In genomic region chr14:99855271-99855670, GRCh38 we compare ENCODE assay signal across 22 cellular contexts.
A peak's percentile ranks its signal among the peaks of the same experiment; 100 is the strongest.
DNase-seq lines count a peak whose midpoint lies in the region; ATAC-seq and TF ChIP-seq lines count a peak whose summit lies in the region.
"Had no signal": no experiment of that assay in that cellular context is flagged by ENCODE, and none has a peak within 500 bp of the region (broad histone marks: within the 10 kb centered on the region; RNA-seq: fewer than 3 reads in every experiment).

No MANE protein-coding gene starts in this region.

- H3K4me3 ChIP-seq in SK-N-MC = no peak overlapping the region
- H3K4me3 ChIP-seq: BLaER1 treated with 17β-estradiol and CSF1 and Interleukin-3, amounts not matched to agents 10 nM and 100 nM; GM12878 had no signal

- POLR2A ChIA-PET in RWPE1 (lab: Yijun Ruan, JAX; ENCODE audit: low non-redundant PET) = no interaction called here

- peak; percentile 44 for DNase-seq in COLO829 (ENCODE audit: low spot score)
- no peak for DNase-seq in SK-N-MC (ENCODE audit: low read depth, low spot score)
- peak; percentile 13 for DNase-seq in fibroblast of gingiva (ENCODE audit: low read depth)
- no peak for DNase-seq in RWPE1 (ENCODE audit: low spot score)
- DNase-seq in retina = no peak
- no peak for DNase-seq in T1000 (lab: John Stamatoyannopoulos, UW)
- DNase-seq: 8988T; AML-193; CD4-positive, alpha-beta T cell; CD8-positive, alpha-beta T cell; COR-L47; DMS 273 treated with DMSO at 0.1 percent for 48 hours; DMS153; DMS53; DMS79; DND-41; EL; GDM1 had no signal

- no peak for TF ChIP-seq CTCF in RWPE1 (conservative IDR thresholded peaks at IDR 0.05; ENCODE audit: low read depth)

- H3K9me3 ChIP-seq in SK-N-MC (ENCODE audit: low read depth, low read length) = no peaks in the 10 kb centered on the region
- H3K9me3 ChIP-seq: BLaER1 treated with 17β-estradiol and CSF1 and Interleukin-3, amounts not matched to agents 10 nM and 100 nM had no signal

- H3K27ac ChIP-seq in SK-N-MC (peak overlapping the region; percentile 55; the same call in 1 of the 2 replicates), RWPE1 (no peak overlapping the region)
- H3K27ac ChIP-seq: BLaER1 treated with 17β-estradiol and CSF1 and Interleukin-3, amounts not matched to agents 10 nM and 100 nM; C4-2B had no signal

- ATAC-seq in GM18498 (IDR thresholded peaks at IDR 0.05; ENCODE audit: unreplicated experiment) = no peak
- ATAC-seq: CD8-positive, alpha-beta T cell; GM12878 had no signal

- no peak overlapping the region for H3K9ac ChIP-seq in SK-N-MC (ENCODE audit: insufficient read length)
- H3K9ac ChIP-seq: BLaER1 treated with 17β-estradiol and CSF1 and Interleukin-3, amounts not matched to agents 10 nM and 100 nM had no signal

- CTCF ChIA-PET in RWPE1 (lab: Yijun Ruan, JAX) = no interaction called here

- H3K36me3 ChIP-seq in SK-N-MC (ENCODE audit: insufficient read depth, low read length) = peaks cover 6% of the 10 kb centered on the region
- H3K36me3 ChIP-seq: BLaER1 treated with 17β-estradiol and CSF1 and Interleukin-3, amounts not matched to agents 10 nM and 100 nM had no signal

Comparison
In these comparisons a context has a peak if more than half of its experiments do, and no peak if none do; other contexts are left out.
1. DNase-seq: peak in COLO829 (single experiment) and fibroblast of gingiva (single experiment); none in SK-N-MC (single experiment), RWPE1 (single experiment), retina (single experiment) and T1000 (single experiment).